ENCODE assay signal across 9 cellular contexts in genomic region chr11:105045897-105046296, GRCh38. TPM values are rescaled to one million over a fixed set of nuclear protein-coding genes. Genes with fewer than 3 reads are reported as not detected.
DNase-seq lines count a peak whose midpoint lies in the region; ATAC-seq, FAIRE-seq and TF ChIP-seq lines count a peak whose summit lies in the region.
"Had no signal": no experiment of that assay in that cellular context is flagged by ENCODE, and none has a peak within 500 bp of the region (broad histone marks: within the 10 kb centered on the region; RNA-seq: fewer than 3 reads in every experiment).

No MANE protein-coding gene starts in this region.

- H3K27me3 Mint-ChIP-seq in activated naive CD4-positive, alpha-beta T cell treated with anti-CD3 and anti-CD28 coated beads, Interleukin-2, amount 50 U/mL, for 24 hours: no peaks in the 10 kb centered on the region

- intact Hi-C loops in transverse colon (cut with DNase I; ENCODE audit: low total_unique reads): no loop called here

- WGBS in transverse colon (ENCODE audit: low coverage in 1 of 2), 2 donors: 85% methylated on average over 4 of the region's 4 CpGs; no CpG with 5 or more reads in 1 of the 2 donors

- no peak for TF ChIP-seq POLR2A in transverse colon (IDR thresholded peaks at IDR 0.05)

- no peak for DNase-seq in activated naive CD4-positive, alpha-beta T cell treated with anti-CD3 and anti-CD28 coated beads, Interleukin-2, amount 50 U/mL, for 16 hours
- no peak for DNase-seq in activated naive CD4-positive, alpha-beta T cell treated with anti-CD3 and anti-CD28 coated beads, Interleukin-2, amount 50 U/mL, for 72 hours (ENCODE audit: low spot score in 2 of 2)
- peak; percentile 1 for DNase-seq in kidney tubule cell (ENCODE audit: low spot score)
- DNase-seq in transverse colon: no peak
- DNase-seq in islet precursor cell: no peak
- DNase-seq in urothelium cell line (ENCODE audit: low spot score): no peak
- no peak for DNase-seq in SHP77 treated with DMSO at 0.1 percent for 48 hours (lab: John Stamatoyannopoulos, UW)

- ATAC-seq in activated naive CD4-positive, alpha-beta T cell treated with anti-CD3 and anti-CD28 coated beads, Interleukin-2, amount 50 U/mL, for 72 hours: no peak

- in situ Hi-C loops in transverse colon (cut with MboI; ENCODE audit: low pct_ligation_motif_present in 1 of 4, low pct_unique_long_range_greater_than_20kb in 1 of 4, low sequenced_read_pairs in 3 of 4): no loop called here

- H3K4me3 Mint-ChIP-seq in activated naive CD4-positive, alpha-beta T cell treated with anti-CD3 and anti-CD28 coated beads, Interleukin-2, amount 50 U/mL, for 24 hours: peak overlapping the region; percentile 91

- H3K27ac ChIP-seq in transverse colon: peak overlapping the region; percentile 70 to 84 (median 83)

- peaks cover under 1% of the 10 kb centered on the region for H3K9me3 Mint-ChIP-seq in activated naive CD4-positive, alpha-beta T cell treated with anti-CD3 and anti-CD28 coated beads, Interleukin-2, amount 50 U/mL, for 24 hours
- no peaks in the 10 kb centered on the region for H3K9me3 Mint-ChIP-seq in activated naive CD4-positive, alpha-beta T cell treated with anti-CD3 and anti-CD28 coated beads, Interleukin-2, amount 50 U/mL, for 72 hours

- peaks cover 0 to 3% (median 0%) of the 10 kb centered on the region in 4 donors for H3K36me3 ChIP-seq in transverse colon

- peaks cover 3% of the 10 kb centered on the region for H3K36me3 Mint-ChIP-seq in activated naive CD4-positive, alpha-beta T cell treated with anti-CD3 and anti-CD28 coated beads, Interleukin-2, amount 50 U/mL, for 24 hours
- H3K36me3 Mint-ChIP-seq in activated naive CD4-positive, alpha-beta T cell treated with anti-CD3 and anti-CD28 coated beads, Interleukin-2, amount 50 U/mL, for 72 hours: peaks cover 7 to 19% of the 10 kb centered on the region in 2 donors

- peak overlapping the region in 1 of 4 donors; percentile 56 for H3K4me3 ChIP-seq in transverse colon

- H3K27ac Mint-ChIP-seq in activated naive CD4-positive, alpha-beta T cell treated with anti-CD3 and anti-CD28 coated beads, Interleukin-2, amount 50 U/mL, for 24 hours: peak overlapping the region; percentile 43
- H3K27ac Mint-ChIP-seq in activated naive CD4-positive, alpha-beta T cell treated with anti-CD3 and anti-CD28 coated beads, Interleukin-2, amount 50 U/mL, for 72 hours: peak overlapping the region; percentile 51 to 89

- TF ChIP-seq CTCF in transverse colon (IDR thresholded peaks at IDR 0.05): no peak

- H3K9me3 ChIP-seq in transverse colon: no peaks in the 10 kb centered on the region

- FAIRE-seq in urothelium cell line (lab: Jason Lieb, UNC): no peak

- no peaks in the 10 kb centered on the region for H3K27me3 ChIP-seq in transverse colon

- TF ChIP-seq EP300 in transverse colon (IDR thresholded peaks at IDR 0.05; ENCODE audit: low read depth): no peak

- peaks cover 8 to 51% (median 21%) of the 10 kb centered on the region in 4 donors for H3K4me1 ChIP-seq in transverse colon

- peaks cover 65% of the 10 kb centered on the region for H3K4me1 Mint-ChIP-seq in activated naive CD4-positive, alpha-beta T cell treated with anti-CD3 and anti-CD28 coated beads, Interleukin-2, amount 50 U/mL, for 24 hours

RNA-seq across cellular contexts. Expression of gene CARD16, which starts 0.8 kb away (rescaled TPM):
- 10 to 100 TPM in 1 of 2 donors, 1 to 10 TPM in 1; 9.7 to 11.1 TPM for total RNA-seq in activated naive CD4-positive, alpha-beta T cell treated with anti-CD3 and anti-CD28 coated beads, Interleukin-2, amount 50 U/mL, for 72 hours
- 10 to 100 TPM in 2 of 4 donors, 1 to 10 TPM in 1, not detected in 1; 8.0 to 34.0 (median 28.4) TPM for total RNA-seq in transverse colon

RNA-seq across cellular contexts. Expression of gene CASP1, which starts 11.0 kb away (rescaled TPM):
- total RNA-seq in activated naive CD4-positive, alpha-beta T cell treated with anti-CD3 and anti-CD28 coated beads, Interleukin-2, amount 50 U/mL, for 72 hours: 10 to 100 TPM; 23.6 to 46.5 TPM
- total RNA-seq in transverse colon: 10 to 100 TPM in 3 of 4 donors, 1 to 10 TPM in 1; 8.2 to 41.9 (median 16.6) TPM

RNA-seq across cellular contexts. Expression of gene CASP5, which starts 22.9 kb away (rescaled TPM):
- total RNA-seq in activated naive CD4-positive, alpha-beta T cell treated with anti-CD3 and anti-CD28 coated beads, Interleukin-2, amount 50 U/mL, for 72 hours: not detected
- total RNA-seq in transverse colon: 10 to 100 TPM; 27.2 to 63.1 (median 38.0) TPM
- total RNA-seq: pulmonary artery endothelial cell had no signal

Comparison
In these comparisons a context has a peak if more than half of its experiments do, and no peak if none do; other contexts are left out.
1. RNA of gene CASP5, which starts 22.9 kb away (total RNA-seq): 27.2 to 63.1 TPM in transverse colon; not detected in activated naive CD4-positive, alpha-beta T cell treated with anti-CD3 and anti-CD28 coated beads, Interleukin-2, amount 50 U/mL, for 72 hours; every median in the first group is over 10 times any median in the second.